ENCODE assay signal across 8 cellular contexts in the genomic region with DNA sequence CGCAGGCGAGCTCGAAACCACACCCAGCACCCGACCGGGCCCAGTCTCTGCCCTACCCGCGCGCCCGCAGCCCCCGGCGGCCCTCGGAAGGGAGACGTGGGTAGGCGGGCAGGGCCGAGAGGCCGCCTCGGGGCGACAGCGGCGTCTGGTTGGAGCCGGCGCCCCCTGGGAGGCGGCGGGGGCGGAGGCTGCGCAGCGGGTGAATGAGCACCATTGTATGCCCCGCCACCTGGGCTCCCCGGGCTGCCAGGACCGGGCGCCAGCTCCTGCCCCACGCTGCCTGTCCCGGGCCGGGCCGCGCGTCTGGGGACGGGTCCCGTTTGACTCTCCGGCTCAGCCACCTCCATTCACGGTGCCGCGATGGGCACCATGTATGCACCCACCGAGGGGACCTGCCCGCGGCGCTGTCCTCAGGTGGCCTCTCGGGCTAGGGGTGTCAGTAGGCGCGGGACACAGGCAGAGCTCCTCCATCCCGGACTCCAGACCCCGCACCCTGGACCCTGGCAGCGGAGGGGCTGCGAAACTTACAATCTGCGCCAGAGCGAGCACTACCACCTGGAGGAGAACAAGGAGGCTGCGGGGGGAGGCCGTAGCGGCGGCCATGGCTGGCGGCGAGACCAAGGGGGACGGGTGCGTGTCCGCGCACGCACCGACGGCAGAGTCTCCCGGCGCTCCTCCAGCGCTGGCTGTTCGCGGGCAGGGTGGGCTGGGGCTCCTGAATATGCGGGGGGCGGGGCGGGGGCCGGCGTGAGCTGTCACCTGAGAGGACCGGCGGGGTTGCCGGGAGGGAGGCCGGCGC. TPM values are rescaled to one million over a fixed set of nuclear protein-coding genes. Genes with fewer than 3 reads are reported as not detected.
DNase-seq lines count a peak whose midpoint lies in the region; ATAC-seq lines count a peak whose summit lies in the region.

A gene (minus strand): TSS at position 692 of the 799 bp plus-strand sequence. CDS start 89 bp downstream, at position 603.

- no peak for ATAC-seq in GM18498 (IDR thresholded peaks at IDR 0.05; ENCODE audit: unreplicated experiment)

- DNase-seq in DMS79 treated with DMSO at 0.1 percent for 48 hours (lab: John Stamatoyannopoulos, UW) (peak; percentile 51), NCI-H1930 (lab: John Stamatoyannopoulos, UW) (peak; percentile 12 to 62), HT-29 (ENCODE audit: low spot score) (no peak)
- DNase-seq in activated CD4-positive, alpha-beta T cell treated with anti-CD3 and anti-CD28 coated beads, Interleukin-2, amount 50 U/mL, for 4 hours: peak; percentile 44
- peak; percentile 45 for DNase-seq in effector CD8-positive, alpha-beta T cell (lab: John Stamatoyannopoulos, UW)
- DNase-seq in stimulated activated CD8-positive, alpha-beta memory T cell treated with anti-CD3 and anti-CD28 coated beads, Interleukin-2, amount 100 ng/mL, for 1 hour (ENCODE audit: low read depth in 2 of 2): peak; percentile 27 to 38

- H3K27ac ChIP-seq in mesodermal cell (ENCODE audit: low read depth, low read length, severe bottlenecking): no peak within 1 kb of the TSS

- H3K4me3 ChIP-seq in mesodermal cell (ENCODE audit: extremely low read depth, insufficient read depth, low read length, poor library complexity, severe bottlenecking): peak within 1 kb of the TSS; percentile 39

- WGBS in mesodermal cell (ENCODE audit: insufficient coverage in 2 of 2), 2 experiments: 1 to 4% methylated on average over 62 to 79 of the region's 84 CpGs

- H3K4me1 ChIP-seq in mesodermal cell (ENCODE audit: control insufficient read depth, insufficient read depth, low read length, poor library complexity, severe bottlenecking): peaks cover 16% of the 10 kb centered on the region

- H3K36me3 ChIP-seq in mesodermal cell (ENCODE audit: control insufficient read depth, insufficient read depth, low read length): no peaks in the 10 kb centered on the region

- H3K9me3 ChIP-seq in mesodermal cell (ENCODE audit: control insufficient read depth, low read length): no peaks in the 10 kb centered on the region

RNA-seq across cellular contexts. Expression of the gene that starts here (rescaled TPM):
- 31.1 TPM for polyA plus RNA-seq in mesodermal cell (2013, experiment 1 of 2)
- polyA plus RNA-seq in mesodermal cell (2013, experiment 2 of 2): 23.1 TPM
- 0.25 and 0.89 TPM in 2 replicates for total RNA-seq in HT-29 (2014; rRNA removed; shearing (Covaris generic))
